In genomic region chr7:35694784-35695627, GRCh38 we compare ENCODE assay signal across 8 cellular contexts. TPM values are rescaled to one million over a fixed set of nuclear protein-coding genes. Genes with fewer than 3 reads are reported as not detected.
DNase-seq lines count a peak whose midpoint lies in the region; ATAC-seq lines count a peak whose summit lies in the region.

HERPUD2 (minus strand) TSS chr7:35695135; CDS start chr7:35694330, 805 bp downstream.

- ATAC-seq in GM19397 (IDR thresholded peaks at IDR 0.05; ENCODE audit: unreplicated experiment) (peak; percentile 91), HG03565 (IDR thresholded peaks at IDR 0.05; ENCODE audit: unreplicated experiment) (peak; percentile 80), left lobe of liver (peak; percentile 93)

- DNase-seq in CD1c-positive myeloid dendritic cell (ENCODE audit: extremely low spot score), result peak; percentile 94
- peak; percentile 91 for DNase-seq in NCI-H748 treated with DMSO at 0.1 percent for 48 hours (lab: John Stamatoyannopoulos, UW)
- DNase-seq in activated CD4-positive, alpha-beta T cell treated with anti-CD3 and anti-CD28 coated beads, Interleukin-2, amount 50 U/mL, for 24 hours (ENCODE audit: low read depth in 1 of 2, low spot score in 1 of 2), result peak; percentile 80 to 87
- DNase-seq in dedifferentiated amniotic fluid mesenchymal stem cell (ENCODE audit: extremely low spot score), result peak; percentile 77
- peak; percentile 98 for DNase-seq in left lobe of liver (ENCODE audit: low spot score)
- peak; percentile 92 for DNase-seq in stimulated activated CD4-positive, alpha-beta T cell treated with anti-CD3 and anti-CD28 coated beads, Interleukin-2, amount 100 ng/mL, for 24 hours

RNA-seq across cellular contexts. Expression of gene HERPUD2, which starts in this region (rescaled TPM):
- 12.2 TPM for total RNA-seq in left lobe of liver

Comparison
In these comparisons a context has a peak if more than half of its experiments do, and no peak if none do; other contexts are left out.
1. Peak in every context shown above with its lines: DNase-seq and ATAC-seq.